In the genomic region with DNA sequence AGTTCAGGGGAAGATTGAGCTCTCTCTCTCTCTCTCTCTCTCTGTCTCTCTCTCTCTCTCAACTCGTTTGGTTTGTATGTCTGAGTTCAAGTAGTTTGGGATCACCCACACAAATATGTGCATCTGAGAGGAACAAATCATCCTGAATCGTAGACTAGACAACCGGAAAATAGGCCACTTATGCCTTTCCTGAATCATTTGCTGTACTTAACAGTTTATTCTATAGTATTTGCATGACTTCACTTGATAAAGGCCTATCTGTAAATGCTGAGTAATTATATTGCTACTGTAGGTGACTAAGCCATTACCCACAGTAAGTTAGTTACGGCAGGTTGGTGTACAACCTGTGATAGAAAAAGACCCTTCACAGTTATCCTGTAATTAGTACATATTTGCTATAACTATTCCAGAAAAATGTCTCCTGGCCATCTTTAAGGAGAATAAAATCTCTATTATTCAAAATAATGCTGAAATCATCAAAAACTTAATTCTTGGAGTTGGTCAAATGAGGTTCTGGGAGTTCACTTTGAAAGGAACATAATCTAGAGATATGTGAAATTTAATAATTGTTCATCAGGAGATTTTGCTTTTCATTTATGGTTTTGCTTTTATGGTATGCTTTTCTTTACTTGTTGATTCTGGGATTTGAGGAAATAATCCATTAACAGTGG, we compare ENCODE assay signal across 3 cellular contexts.
TF ChIP-seq lines count a peak whose summit lies in the region.

No MANE protein-coding gene starts in this region.

TF ChIP-seq in SK-N-SH, 30 proteins besides CTCF, POLR2A, EP300 and RAD21 (continued from another document):
- TF ChIP-seq, protein P1, sequence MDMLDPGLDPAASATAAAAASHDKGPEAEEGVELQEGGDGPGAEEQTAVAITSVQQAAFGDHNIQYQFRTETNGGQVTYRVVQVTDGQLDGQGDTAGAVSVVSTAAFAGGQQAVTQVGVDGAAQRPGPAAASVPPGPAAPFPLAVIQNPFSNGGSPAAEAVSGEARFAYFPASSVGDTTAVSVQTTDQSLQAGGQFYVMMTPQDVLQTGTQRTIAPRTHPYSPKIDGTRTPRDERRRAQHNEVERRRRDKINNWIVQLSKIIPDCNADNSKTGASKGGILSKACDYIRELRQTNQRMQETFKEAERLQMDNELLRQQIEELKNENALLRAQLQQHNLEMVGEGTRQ (IDR thresholded peaks at IDR 0.05; ENCODE audit: borderline replicate concordance, low read depth, low read length): no peak
- no peak for TF ChIP-seq FOSL2 (IDR thresholded peaks at IDR 0.05; ENCODE audit: borderline replicate concordance, low read depth)
- TF ChIP-seq RXRA (IDR thresholded peaks at IDR 0.05; ENCODE audit: borderline replicate concordance, low read depth): no peak
- TF ChIP-seq RFX5 (IDR thresholded peaks at IDR 0.05; ENCODE audit: low read length): no peak
- TF ChIP-seq, protein P2, sequence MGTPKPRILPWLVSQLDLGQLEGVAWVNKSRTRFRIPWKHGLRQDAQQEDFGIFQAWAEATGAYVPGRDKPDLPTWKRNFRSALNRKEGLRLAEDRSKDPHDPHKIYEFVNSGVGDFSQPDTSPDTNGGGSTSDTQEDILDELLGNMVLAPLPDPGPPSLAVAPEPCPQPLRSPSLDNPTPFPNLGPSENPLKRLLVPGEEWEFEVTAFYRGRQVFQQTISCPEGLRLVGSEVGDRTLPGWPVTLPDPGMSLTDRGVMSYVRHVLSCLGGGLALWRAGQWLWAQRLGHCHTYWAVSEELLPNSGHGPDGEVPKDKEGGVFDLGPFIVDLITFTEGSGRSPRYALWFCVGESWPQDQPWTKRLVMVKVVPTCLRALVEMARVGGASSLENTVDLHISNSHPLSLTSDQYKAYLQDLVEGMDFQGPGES (IDR thresholded peaks at IDR 0.05; ENCODE audit: low read depth, low read length): no peak
- no peak for TF ChIP-seq TCF12 (IDR thresholded peaks at IDR 0.05)
- no peak for TF ChIP-seq JUND (IDR thresholded peaks at IDR 0.05)
- TF ChIP-seq, protein P3, sequence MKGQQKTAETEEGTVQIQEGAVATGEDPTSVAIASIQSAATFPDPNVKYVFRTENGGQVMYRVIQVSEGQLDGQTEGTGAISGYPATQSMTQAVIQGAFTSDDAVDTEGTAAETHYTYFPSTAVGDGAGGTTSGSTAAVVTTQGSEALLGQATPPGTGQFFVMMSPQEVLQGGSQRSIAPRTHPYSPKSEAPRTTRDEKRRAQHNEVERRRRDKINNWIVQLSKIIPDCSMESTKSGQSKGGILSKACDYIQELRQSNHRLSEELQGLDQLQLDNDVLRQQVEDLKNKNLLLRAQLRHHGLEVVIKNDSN (IDR thresholded peaks at IDR 0.05; ENCODE audit: borderline replicate concordance, low read depth): no peak

TF ChIP-seq in SK-N-SH treated with all-trans-retinoic acid at 6 μM for 48 hours, 23 proteins besides CTCF, POLR2A, EP300 and RAD21 (continued from another document):
- TF ChIP-seq POU6F1 (CRISPR knock-in tag; IDR thresholded peaks at IDR 0.05; ENCODE audit: borderline replicate concordance, low read depth) (no peak), OSR1 (CRISPR knock-in tag; IDR thresholded peaks at IDR 0.05) (no peak)
TF ChIP-seq in SK-N-SH treated with all-trans-retinoic acid at 6 μM for 48 hours: peak in this region for 0.

TF ChIP-seq in HEK293T, 16 proteins besides CTCF, POLR2A, EP300 and RAD21 (continued from another document):
- TF ChIP-seq PKNOX1 (IDR thresholded peaks at IDR 0.05): no peak
- no peak for TF ChIP-seq SUZ12 (IDR thresholded peaks at IDR 0.05)
- TF ChIP-seq LEF1 (IDR thresholded peaks at IDR 0.05; ENCODE audit: borderline replicate concordance): no peak
- TF ChIP-seq ARNT (IDR thresholded peaks at IDR 0.05): no peak
- no peak for TF ChIP-seq FOXM1 (IDR thresholded peaks at IDR 0.05; ENCODE audit: borderline replicate concordance)
- no peak for TF ChIP-seq SP1 (IDR thresholded peaks at IDR 0.05)
- no peak for TF ChIP-seq ELF4 (IDR thresholded peaks at IDR 0.05)
- no peak for TF ChIP-seq BHLHE40 (IDR thresholded peaks at IDR 0.05; ENCODE audit: borderline replicate concordance)
- no peak for TF ChIP-seq FOXA1 (IDR thresholded peaks at IDR 0.05)
- no peak for TF ChIP-seq CTBP1 (IDR thresholded peaks at IDR 0.05; ENCODE audit: borderline replicate concordance)
- TF ChIP-seq TARDBP (IDR thresholded peaks at IDR 0.05): no peak
- TF ChIP-seq ZNF384 (IDR thresholded peaks at IDR 0.05): no peak
- TF ChIP-seq L3MBTL2 (conservative IDR thresholded peaks at IDR 0.05): no peak
